Comparison of ENCODE assay signal across 18 cellular contexts in the genomic region with DNA sequence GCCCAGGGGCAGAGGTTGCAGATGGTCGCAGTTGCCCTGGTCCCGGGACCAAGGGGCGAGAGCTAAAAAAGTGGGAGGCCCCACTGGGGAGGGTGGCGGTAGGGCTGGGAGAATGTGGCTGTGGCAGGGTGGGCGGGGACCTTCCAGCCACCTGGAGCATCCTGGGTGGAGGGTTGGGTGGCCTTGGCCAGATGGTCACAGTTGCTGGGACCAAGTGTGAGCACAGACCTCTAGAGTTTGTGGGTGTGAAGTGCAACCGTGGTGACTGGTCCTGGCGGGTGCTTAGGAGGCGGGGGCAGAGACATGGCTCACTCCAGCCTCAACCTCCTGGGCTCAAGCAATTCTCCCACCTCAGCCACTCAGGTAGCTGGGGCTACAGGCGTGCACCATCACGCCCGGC. TPM values are rescaled to one million over a fixed set of nuclear protein-coding genes. Genes with fewer than 3 reads are reported as not detected.
DNase-seq lines count a peak whose midpoint lies in the region; ATAC-seq and TF ChIP-seq lines count a peak whose summit lies in the region.
"Had no signal": no experiment of that assay in that cellular context is flagged by ENCODE, and none has a peak within 500 bp of the region (broad histone marks: within the 10 kb centered on the region; RNA-seq: fewer than 3 reads in every experiment).

No MANE protein-coding gene starts in this region.

- intact Hi-C loops in gastrocnemius medialis (cut with DNase I; ENCODE audit: low total_unique reads): no loop called here
- intact Hi-C loops in left lung (cut with DNase I): no loop called here

- H3K4me3 ChIP-seq in gastrocnemius medialis (no peak overlapping the region), left lung (no peak overlapping the region)
- H3K4me3 ChIP-seq: heart right ventricle, SJCRH30, thoracic aorta had no signal

- no peaks in the 10 kb centered on the region for H3K9me3 Mint-ChIP-seq in activated T-cell treated with anti-CD3 and anti-CD28 coated beads, Interleukin-2, amount 50 U/mL, for 24 hours
- H3K9me3 Mint-ChIP-seq in activated naive CD8-positive, alpha-beta T cell (ENCODE audit: low read depth): no peaks in the 10 kb centered on the region
- no peaks in the 10 kb centered on the region for H3K9me3 Mint-ChIP-seq in stimulated activated effector memory CD8-positive, alpha-beta T cell treated with anti-CD3 and anti-CD28 coated beads, Interleukin-12 subunit alpha, Interleukin-12 subunit beta, amount 100 ng/mL, for 72 hours
- H3K9me3 Mint-ChIP-seq: activated T-cell treated with anti-CD3 and anti-CD28 coated beads, Interleukin-2, amount 50 U/mL, for 72 hours; CD8-positive, alpha-beta memory T cell; HFFc6 had no signal

- no peak for TF ChIP-seq POLR2A in gastrocnemius medialis (IDR thresholded peaks at IDR 0.05)

- peak overlapping the region; percentile 91 for H3K27ac Mint-ChIP-seq in activated T-cell treated with anti-CD3 and anti-CD28 coated beads, Interleukin-2, amount 50 U/mL, for 24 hours
- peak overlapping the region; percentile 76 for H3K27ac Mint-ChIP-seq in activated naive CD8-positive, alpha-beta T cell
- peak overlapping the region; percentile 87 for H3K27ac Mint-ChIP-seq in stimulated activated effector memory CD8-positive, alpha-beta T cell treated with anti-CD3 and anti-CD28 coated beads, Interleukin-12 subunit alpha, Interleukin-12 subunit beta, amount 100 ng/mL, for 72 hours
- H3K27ac Mint-ChIP-seq: activated T-cell treated with anti-CD3 and anti-CD28 coated beads, Interleukin-2, amount 50 U/mL, for 72 hours; HFFc6 had no signal

- H3K4me1 Mint-ChIP-seq in activated T-cell treated with anti-CD3 and anti-CD28 coated beads, Interleukin-2, amount 50 U/mL, for 24 hours (ENCODE audit: low read depth): peaks cover 45% of the 10 kb centered on the region
- H3K4me1 Mint-ChIP-seq in activated naive CD8-positive, alpha-beta T cell (ENCODE audit: low read depth): peaks cover 31% of the 10 kb centered on the region
- peaks cover 42% of the 10 kb centered on the region for H3K4me1 Mint-ChIP-seq in stimulated activated effector memory CD8-positive, alpha-beta T cell treated with anti-CD3 and anti-CD28 coated beads, Interleukin-12 subunit alpha, Interleukin-12 subunit beta, amount 100 ng/mL, for 72 hours

- DNase-seq in activated T-cell treated with anti-CD3 and anti-CD28 coated beads, Interleukin-2, amount 50 U/mL, for 24 hours: no peak
- DNase-seq in activated T-cell treated with anti-CD3 and anti-CD28 coated beads, Interleukin-2, amount 50 U/mL, for 1 hour: no peak
- peak; percentile 30 for DNase-seq in MV-4-11 (lab: John Stamatoyannopoulos, UW)
- no peak for DNase-seq in stimulated activated effector memory CD8-positive, alpha-beta T cell treated with anti-CD3 and anti-CD28 coated beads, Interleukin-12 subunit alpha, Interleukin-12 subunit beta, amount 100 ng/mL, for 72 hours (ENCODE audit: low spot score in 2 of 2)
- no peak for DNase-seq in gastrocnemius medialis
- DNase-seq in NCI-H1694 (lab: John Stamatoyannopoulos, UW): no peak
- no peak for DNase-seq in left lung
- DNase-seq: activated T-cell treated with anti-CD3 and anti-CD28 coated beads, Interleukin-2, amount 50 U/mL, for 72 hours; CD8-positive, alpha-beta memory T cell; heart right ventricle; HFFc6; islet precursor cell; NCI-H187 treated with DMSO at 0.1 percent for 48 hours; posterior cingulate gyrus; SJCRH30; small intestine had no signal

- ATAC-seq in stimulated activated effector memory CD8-positive, alpha-beta T cell treated with anti-CD3 and anti-CD28 coated beads, Interleukin-12 subunit alpha, Interleukin-12 subunit beta, amount 100 ng/mL, for 72 hours: no peak
- ATAC-seq in gastrocnemius medialis (no peak), left lung (no peak)
- ATAC-seq: activated T-cell treated with anti-CD3 and anti-CD28 coated beads, Interleukin-2, amount 50 U/mL, for 72 hours; heart right ventricle had no signal

- H3K27me3 ChIP-seq in gastrocnemius medialis: no peaks in the 10 kb centered on the region
- no peaks in the 10 kb centered on the region for H3K27me3 ChIP-seq in left lung
- H3K27me3 ChIP-seq: heart right ventricle, SJCRH30 had no signal

- peaks cover 22% of the 10 kb centered on the region for H3K36me3 Mint-ChIP-seq in activated T-cell treated with anti-CD3 and anti-CD28 coated beads, Interleukin-2, amount 50 U/mL, for 24 hours (ENCODE audit: low read depth)
- no peaks in the 10 kb centered on the region for H3K36me3 Mint-ChIP-seq in activated naive CD8-positive, alpha-beta T cell
- peaks cover 17% of the 10 kb centered on the region for H3K36me3 Mint-ChIP-seq in stimulated activated effector memory CD8-positive, alpha-beta T cell treated with anti-CD3 and anti-CD28 coated beads, Interleukin-12 subunit alpha, Interleukin-12 subunit beta, amount 100 ng/mL, for 72 hours
- H3K36me3 Mint-ChIP-seq: CD8-positive, alpha-beta memory T cell had no signal

- no peaks in the 10 kb centered on the region for H3K9me3 ChIP-seq in gastrocnemius medialis
- no peaks in the 10 kb centered on the region for H3K9me3 ChIP-seq in left lung
- H3K9me3 ChIP-seq: heart right ventricle, SJCRH30, thoracic aorta had no signal

- no peak overlapping the region for H3K27ac ChIP-seq in gastrocnemius medialis
- no peak overlapping the region for H3K27ac ChIP-seq in left lung
- H3K27ac ChIP-seq: SJCRH30, thoracic aorta had no signal

- TF ChIP-seq CTCF in gastrocnemius medialis (IDR thresholded peaks at IDR 0.05 in 4 of 5, conservative IDR thresholded peaks at IDR 0.05 in 1 of 5) (no peak), left lung (IDR thresholded peaks at IDR 0.05) (no peak)

- H3K4me1 ChIP-seq in gastrocnemius medialis (peaks cover 0 to 4% of the 10 kb centered on the region in 2 donors), left lung (peaks cover 6 to 28% of the 10 kb centered on the region in 2 donors)

- no peaks in the 10 kb centered on the region for H3K27me3 Mint-ChIP-seq in activated T-cell treated with anti-CD3 and anti-CD28 coated beads, Interleukin-2, amount 50 U/mL, for 24 hours
- H3K27me3 Mint-ChIP-seq in activated naive CD8-positive, alpha-beta T cell: no peaks in the 10 kb centered on the region
- H3K27me3 Mint-ChIP-seq: CD8-positive, alpha-beta memory T cell had no signal

- H3K36me3 ChIP-seq in gastrocnemius medialis (no peaks in the 10 kb centered on the region), left lung (no peaks in the 10 kb centered on the region)
- H3K36me3 ChIP-seq: heart right ventricle, SJCRH30, thoracic aorta had no signal

- H3K4me3 Mint-ChIP-seq in activated T-cell treated with anti-CD3 and anti-CD28 coated beads, Interleukin-2, amount 50 U/mL, for 24 hours: no peak overlapping the region
- peak overlapping the region; percentile 41 for H3K4me3 Mint-ChIP-seq in activated naive CD8-positive, alpha-beta T cell
- peak overlapping the region; percentile 80 for H3K4me3 Mint-ChIP-seq in stimulated activated effector memory CD8-positive, alpha-beta T cell treated with anti-CD3 and anti-CD28 coated beads, Interleukin-12 subunit alpha, Interleukin-12 subunit beta, amount 100 ng/mL, for 72 hours
- H3K4me3 Mint-ChIP-seq: HFFc6 had no signal

- in situ Hi-C loops in gastrocnemius medialis (cut with MboI; ENCODE audit: low sequenced_read_pairs in 4 of 4): no loop called here

RNA-seq across cellular contexts. Expression of a gene that starts 5.7 kb away (rescaled TPM):
- total RNA-seq in gastrocnemius medialis (1 to 10 TPM; 3.5 to 6.6 (median 4.8) TPM), left lung (10 to 100 TPM; 17.2 to 22.4 TPM)

RNA-seq across cellular contexts. Expression of a gene that starts 14.5 kb away (rescaled TPM):
- 100 to 1,000 TPM; 285 to 440 (median 334) TPM for total RNA-seq in gastrocnemius medialis
- total RNA-seq in left lung: 100 to 1,000 TPM; 247 to 288 TPM

RNA-seq across cellular contexts. Expression of a gene that starts 28.5 kb away (rescaled TPM):
- total RNA-seq in gastrocnemius medialis (1 to 10 TPM in 3 of 4 donors, under 1 TPM in 1; 0.95 to 2.3 (median 1.7) TPM), left lung (10 to 100 TPM; 14.7 to 16.0 TPM)

RNA-seq across cellular contexts. Expression of a gene that starts 31.4 kb away (rescaled TPM):
- total RNA-seq in gastrocnemius medialis (100 to 1,000 TPM in 3 of 4 donors, 10 to 100 TPM in 1; 98.8 to 204 (median 152) TPM), left lung (100 to 1,000 TPM; 118 to 151 TPM)

RNA-seq across cellular contexts. Expression of a gene that starts 38.4 kb away (rescaled TPM):
- total RNA-seq in gastrocnemius medialis: 1 to 10 TPM; 1.3 to 2.1 (median 1.6) TPM
- 1 to 10 TPM; 1.7 to 2.6 TPM for total RNA-seq in left lung

Comparison
In these comparisons a context has a peak if more than half of its experiments do, and no peak if none do; other contexts are left out.
1. RNA of a gene that starts 28.5 kb away (total RNA-seq): 14.7 to 16.0 TPM in left lung; 0.95 to 2.3 TPM in gastrocnemius medialis; every median in the first group is over 4 times any median in the second.
2. Peak in every context shown above with its lines, with median percentiles within 50 percentile points of each other: H3K27ac Mint-ChIP-seq.